In the genomic region with DNA sequence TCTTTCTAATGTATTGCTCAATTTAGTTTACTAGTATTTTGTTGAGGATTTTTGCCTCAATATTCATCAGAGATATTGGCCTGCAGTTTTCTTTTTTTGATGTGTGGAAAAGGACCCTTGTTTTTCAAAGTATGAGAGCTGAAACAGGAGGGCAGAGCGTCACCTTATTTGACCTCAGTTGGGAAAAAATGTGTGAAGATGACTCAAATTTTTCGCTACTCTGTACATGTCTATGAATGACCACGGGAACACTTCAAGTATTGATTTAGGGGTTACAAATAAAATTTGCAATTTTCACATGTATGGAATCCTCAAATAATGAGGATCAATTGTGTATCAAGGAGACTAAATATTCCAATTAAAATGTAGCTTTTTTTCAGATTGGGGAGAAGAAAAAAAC, we compare ENCODE assay signal across 24 cellular contexts.
"Had no signal": no experiment of that assay in that cellular context is flagged by ENCODE, and none has a peak within 500 bp of the region (broad histone marks: within the 10 kb centered on the region; RNA-seq: fewer than 3 reads in every experiment).

No MANE protein-coding gene starts in this region.

- DNase-seq: dorsolateral prefrontal cortex; effector CD4-positive, alpha-beta T cell; gastrocnemius medialis; head of caudate nucleus; kidney; mesenchymal stem cell; mucosa of descending colon; naive B cell; nephron progenitor cell; occipital lobe; ovary; posterior cingulate gyrus; psoas muscle; right cardiac atrium; sigmoid colon; stimulated activated CD4-positive, alpha-beta T cell treated with anti-CD3 and anti-CD28 coated beads, Interleukin-4, amount 100 ng/mL, for 4 hours; stimulated activated naive B cell treated with anti-CD40 and anti-IgM and Interleukin-4, amounts not matched to agents 10 μg/mL and 1 μg/mL and 100 μg/mL, for 72 hours; stomach; thyroid gland had no signal

- H3K27ac Mint-ChIP-seq: mesothelial cell of epicardium; nephron progenitor cell; stimulated activated naive B cell treated with anti-CD40 and anti-IgM and Interleukin-4, amounts not matched to agents 10 μg/mL and 1 μg/mL and 100 μg/mL, for 72 hours; type B pancreatic cell had no signal

- H3K4me1 ChIP-seq: gastrocnemius medialis, psoas muscle, sigmoid colon, stomach, thyroid gland had no signal

- FAIRE-seq: colon, kidney had no signal

- H3K36me3 ChIP-seq: gastrocnemius medialis, ovary, sigmoid colon, stomach, thyroid gland had no signal

- H3K36me3 Mint-ChIP-seq: type B pancreatic cell had no signal

- ATAC-seq: gastrocnemius medialis; left lobe of liver; mucosa of descending colon; psoas muscle; right cardiac atrium; stimulated activated naive B cell treated with anti-CD40 and anti-IgM and Interleukin-4, amounts not matched to agents 10 μg/mL and 1 μg/mL and 100 μg/mL, for 72 hours had no signal

- H3K27ac ChIP-seq: dorsolateral prefrontal cortex, gastrocnemius medialis, ovary, psoas muscle, sigmoid colon, stomach, thyroid gland had no signal

- H3K9me3 ChIP-seq: gastrocnemius medialis, mucosa of descending colon, ovary, psoas muscle, sigmoid colon, stomach, thyroid gland had no signal

- H3K4me3 ChIP-seq: dorsolateral prefrontal cortex, gastrocnemius medialis, lung, mucosa of descending colon, ovary, psoas muscle, sigmoid colon, stomach, thyroid gland had no signal

- H3K4me3 Mint-ChIP-seq: mesothelial cell of epicardium; naive B cell; nephron progenitor cell; stimulated activated naive B cell treated with anti-CD40 and anti-IgM and Interleukin-4, amounts not matched to agents 10 μg/mL and 1 μg/mL and 100 μg/mL, for 72 hours; type B pancreatic cell had no signal

- H3K27me3 ChIP-seq: dorsolateral prefrontal cortex, gastrocnemius medialis, ovary, sigmoid colon, stomach, thyroid gland had no signal

- H3K4me1 Mint-ChIP-seq: mesothelial cell of epicardium, nephron progenitor cell had no signal

- H3K27me3 Mint-ChIP-seq: naive B cell; stimulated activated naive B cell treated with anti-CD40 and anti-IgM and Interleukin-4, amounts not matched to agents 10 μg/mL and 1 μg/mL and 100 μg/mL, for 72 hours; type B pancreatic cell had no signal
